2 cellular contexts compared by ENCODE assay signal in the genomic region with DNA sequence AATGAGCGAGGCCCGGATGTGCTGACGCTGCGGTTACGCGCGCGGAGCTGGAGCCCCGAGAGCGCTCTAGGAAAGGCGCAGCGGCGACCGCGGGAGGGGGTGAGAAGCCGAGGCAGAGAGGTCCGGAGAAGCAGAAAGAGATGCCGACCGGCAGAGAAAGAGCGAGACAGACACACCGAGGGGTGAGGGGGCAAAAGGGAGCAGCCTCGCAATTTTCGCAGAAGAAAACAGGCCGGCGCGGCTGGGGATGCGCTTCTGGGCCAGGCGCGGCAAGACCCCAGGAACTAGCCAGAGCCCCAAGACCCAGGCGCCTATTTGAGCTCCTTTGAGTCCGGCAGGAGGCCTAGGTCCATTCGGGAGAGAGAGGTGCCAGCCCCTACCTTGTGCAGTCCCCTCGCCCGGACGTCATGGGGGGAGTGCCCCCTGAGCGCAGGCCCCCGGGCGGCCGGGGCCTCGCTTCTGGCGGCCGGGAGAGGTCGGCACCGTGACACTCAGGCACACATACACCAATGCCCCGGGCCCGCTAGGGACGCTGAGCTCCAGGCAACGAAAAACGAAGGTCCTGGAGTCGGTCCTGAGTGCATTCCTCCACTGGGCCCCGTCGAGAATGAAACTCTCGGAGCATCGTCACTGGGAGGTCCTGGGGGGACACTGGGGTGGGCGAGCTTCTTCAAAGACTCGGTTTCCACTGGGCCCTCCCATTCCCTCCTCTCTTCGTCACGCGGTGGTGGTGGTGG.
TF ChIP-seq lines count a peak whose summit lies in the region.

No MANE protein-coding gene starts in this region.

TF ChIP-seq in GM23338, 12 proteins besides CTCF, POLR2A, EP300 and RAD21:
- TF ChIP-seq ZNF331 (CRISPR knock-in tag; IDR thresholded peaks at IDR 0.05; ENCODE audit: low read depth) (no peak), EZH2phosphoT487 (IDR thresholded peaks at IDR 0.05; ENCODE audit: unreplicated experiment) (peak; percentile 87), EZH2 (IDR thresholded peaks at IDR 0.05; ENCODE audit: low read depth, unreplicated experiment) (peak; percentile 66)
- TF ChIP-seq, protein P1, sequence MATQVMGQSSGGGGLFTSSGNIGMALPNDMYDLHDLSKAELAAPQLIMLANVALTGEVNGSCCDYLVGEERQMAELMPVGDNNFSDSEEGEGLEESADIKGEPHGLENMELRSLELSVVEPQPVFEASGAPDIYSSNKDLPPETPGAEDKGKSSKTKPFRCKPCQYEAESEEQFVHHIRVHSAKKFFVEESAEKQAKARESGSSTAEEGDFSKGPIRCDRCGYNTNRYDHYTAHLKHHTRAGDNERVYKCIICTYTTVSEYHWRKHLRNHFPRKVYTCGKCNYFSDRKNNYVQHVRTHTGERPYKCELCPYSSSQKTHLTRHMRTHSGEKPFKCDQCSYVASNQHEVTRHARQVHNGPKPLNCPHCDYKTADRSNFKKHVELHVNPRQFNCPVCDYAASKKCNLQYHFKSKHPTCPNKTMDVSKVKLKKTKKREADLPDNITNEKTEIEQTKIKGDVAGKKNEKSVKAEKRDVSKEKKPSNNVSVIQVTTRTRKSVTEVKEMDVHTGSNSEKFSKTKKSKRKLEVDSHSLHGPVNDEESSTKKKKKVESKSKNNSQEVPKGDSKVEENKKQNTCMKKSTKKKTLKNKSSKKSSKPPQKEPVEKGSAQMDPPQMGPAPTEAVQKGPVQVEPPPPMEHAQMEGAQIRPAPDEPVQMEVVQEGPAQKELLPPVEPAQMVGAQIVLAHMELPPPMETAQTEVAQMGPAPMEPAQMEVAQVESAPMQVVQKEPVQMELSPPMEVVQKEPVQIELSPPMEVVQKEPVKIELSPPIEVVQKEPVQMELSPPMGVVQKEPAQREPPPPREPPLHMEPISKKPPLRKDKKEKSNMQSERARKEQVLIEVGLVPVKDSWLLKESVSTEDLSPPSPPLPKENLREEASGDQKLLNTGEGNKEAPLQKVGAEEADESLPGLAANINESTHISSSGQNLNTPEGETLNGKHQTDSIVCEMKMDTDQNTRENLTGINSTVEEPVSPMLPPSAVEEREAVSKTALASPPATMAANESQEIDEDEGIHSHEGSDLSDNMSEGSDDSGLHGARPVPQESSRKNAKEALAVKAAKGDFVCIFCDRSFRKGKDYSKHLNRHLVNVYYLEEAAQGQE (IDR thresholded peaks at IDR 0.05; ENCODE audit: unreplicated experiment), result no peak
TF ChIP-seq in GM23338: peak in this region for 2.

TF ChIP-seq in endothelial cell of umbilical vein, 7 proteins besides CTCF, POLR2A, EP300 and RAD21:
- TF ChIP-seq EZH2 (IDR thresholded peaks at IDR 0.05; ENCODE audit: borderline replicate concordance, low read depth, low read length, severe bottlenecking) (peak; percentile 41), JUN (IDR thresholded peaks at IDR 0.05; ENCODE audit: borderline replicate concordance, insufficient read depth, insufficient read length, low read depth) (no peak), POLR2AphosphoS5 (IDR thresholded peaks at IDR 0.05; ENCODE audit: insufficient read depth, low read depth, low read length) (no peak)
